In the genomic region with DNA sequence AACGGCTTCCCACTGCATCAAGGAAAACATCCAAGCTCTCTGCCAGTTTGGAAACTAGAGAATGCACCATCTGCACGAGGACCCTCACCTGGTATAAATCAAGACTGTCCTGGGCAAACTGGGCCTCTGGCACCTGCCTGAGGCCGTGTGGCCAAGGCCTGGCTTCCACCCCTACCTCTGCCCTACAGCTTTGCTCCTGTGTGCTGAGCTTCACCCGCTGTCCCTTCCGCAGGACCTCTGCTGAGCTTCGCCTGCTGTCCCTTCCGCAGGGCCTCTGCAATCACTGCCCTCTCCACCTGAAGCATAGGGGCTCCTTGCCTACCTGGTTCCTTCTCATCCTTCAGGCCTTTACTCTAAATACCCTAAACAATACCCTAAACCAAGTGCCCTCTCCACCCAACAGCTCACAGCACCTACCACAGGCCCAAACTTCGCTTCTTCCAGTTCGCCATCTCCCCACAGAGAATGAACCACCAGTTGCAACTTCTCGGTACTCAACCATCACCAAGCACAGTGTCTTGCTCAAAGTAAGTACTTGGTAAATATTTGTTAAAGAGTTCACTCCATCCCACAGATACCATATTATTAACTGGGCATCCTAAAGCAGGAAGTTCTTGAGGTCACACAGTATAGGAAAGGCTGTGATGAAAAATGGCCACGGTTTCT, we compare ENCODE assay signal across 1 cellular context.
TF ChIP-seq lines count a peak whose summit lies in the region.

No MANE protein-coding gene starts in this region.

TF ChIP-seq in H1, 55 proteins besides CTCF, POLR2A, EP300 and RAD21:
- TF ChIP-seq SIN3A (conservative IDR thresholded peaks at IDR 0.05 in 1 of 2, IDR thresholded peaks at IDR 0.05 in 1 of 2; ENCODE audit: low read depth in 1 of 2, low read length in 2 of 2) (no peak), TAF1 (IDR thresholded peaks at IDR 0.05; ENCODE audit: low read depth, low read length) (no peak), EZH2 (IDR thresholded peaks at IDR 0.05; ENCODE audit: low read depth, low read length, severe bottlenecking) (no peak), NANOG (IDR thresholded peaks at IDR 0.05; ENCODE audit: insufficient read depth, low read depth, low read length, poor library complexity, severe bottlenecking) (no peak), MAX (IDR thresholded peaks at IDR 0.05) (no peak), CBX8 (IDR thresholded peaks at IDR 0.05; ENCODE audit: borderline replicate concordance, low read depth, low read length) (no peak), EGR1 (IDR thresholded peaks at IDR 0.05; ENCODE audit: borderline replicate concordance, low read depth, low read length) (no peak)
- TF ChIP-seq, protein P1, sequence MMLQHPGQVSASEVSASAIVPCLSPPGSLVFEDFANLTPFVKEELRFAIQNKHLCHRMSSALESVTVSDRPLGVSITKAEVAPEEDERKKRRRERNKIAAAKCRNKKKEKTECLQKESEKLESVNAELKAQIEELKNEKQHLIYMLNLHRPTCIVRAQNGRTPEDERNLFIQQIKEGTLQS (IDR thresholded peaks at IDR 0.05; ENCODE audit: insufficient read depth, low read depth, low read length): no peak
